1 cellular context compared by ENCODE assay signal in the genomic region with DNA sequence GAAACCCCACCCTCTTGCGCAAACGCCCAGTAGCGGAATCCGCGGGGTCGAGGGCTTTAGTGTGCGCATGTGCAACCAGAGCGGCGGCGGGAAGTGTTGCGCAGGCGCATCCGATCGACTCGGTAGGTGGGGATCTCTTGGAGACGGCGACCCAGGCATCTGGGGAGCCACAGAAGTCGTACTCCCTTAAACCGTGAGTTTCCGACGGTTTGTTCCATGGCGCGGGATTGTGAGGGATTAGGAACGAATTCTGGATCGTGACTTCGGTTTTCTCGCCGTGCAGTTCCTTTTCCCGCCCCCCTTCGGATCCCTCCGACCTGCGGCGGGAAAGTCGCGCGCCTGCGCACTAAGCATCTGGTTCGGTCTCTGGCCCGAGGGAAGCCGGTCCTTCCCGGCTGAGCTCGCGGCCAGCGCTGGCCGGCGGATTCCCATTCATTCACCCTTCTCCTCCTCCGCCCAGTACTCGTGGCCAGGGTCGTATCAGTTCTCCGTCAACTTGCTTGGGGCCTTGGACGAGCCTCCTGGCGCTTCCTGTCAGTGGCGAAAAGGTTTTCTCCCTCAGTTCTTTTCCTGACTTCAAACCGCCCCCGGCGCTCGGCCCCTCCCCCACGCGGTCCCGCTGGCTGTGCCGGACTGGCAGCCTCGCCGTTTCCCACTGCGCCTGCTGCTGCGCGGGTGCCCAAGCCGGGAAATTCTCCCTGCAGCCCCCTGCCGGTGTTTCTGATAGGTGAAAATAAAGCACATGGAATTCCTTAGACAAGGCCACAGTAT.
A peak's percentile ranks its signal among the peaks of the same experiment; 100 is the strongest.
TF ChIP-seq lines count a peak whose summit lies in the region.

A gene (plus strand): TSS at position 96 of the 771 bp plus-strand sequence. CDS start 866 bp downstream, outside the sequence.

TF ChIP-seq in K562, 482 proteins besides CTCF, POLR2A, EP300 and RAD21 (continued from another document and continues in another):
- no peak for TF ChIP-seq ADNP (tag; IDR thresholded peaks at IDR 0.05)
- no peak for TF ChIP-seq ARNT (IDR thresholded peaks at IDR 0.05)
- TF ChIP-seq ZNF584 (CRISPR knock-in tag; IDR thresholded peaks at IDR 0.05; ENCODE audit: low read depth): no peak
- no peak for TF ChIP-seq PYGO2 (tag; IDR thresholded peaks at IDR 0.05)
- TF ChIP-seq ZNF561 (CRISPR knock-in tag; conservative IDR thresholded peaks at IDR 0.05): no peak
- peak; percentile 79 for TF ChIP-seq KDM5B (IDR thresholded peaks at IDR 0.05; ENCODE audit: insufficient replicate concordance, low read depth, low read length)
- TF ChIP-seq MTF1 (CRISPR knock-in tag; IDR thresholded peaks at IDR 0.05; ENCODE audit: borderline replicate concordance): no peak
- TF ChIP-seq, protein P1, sequence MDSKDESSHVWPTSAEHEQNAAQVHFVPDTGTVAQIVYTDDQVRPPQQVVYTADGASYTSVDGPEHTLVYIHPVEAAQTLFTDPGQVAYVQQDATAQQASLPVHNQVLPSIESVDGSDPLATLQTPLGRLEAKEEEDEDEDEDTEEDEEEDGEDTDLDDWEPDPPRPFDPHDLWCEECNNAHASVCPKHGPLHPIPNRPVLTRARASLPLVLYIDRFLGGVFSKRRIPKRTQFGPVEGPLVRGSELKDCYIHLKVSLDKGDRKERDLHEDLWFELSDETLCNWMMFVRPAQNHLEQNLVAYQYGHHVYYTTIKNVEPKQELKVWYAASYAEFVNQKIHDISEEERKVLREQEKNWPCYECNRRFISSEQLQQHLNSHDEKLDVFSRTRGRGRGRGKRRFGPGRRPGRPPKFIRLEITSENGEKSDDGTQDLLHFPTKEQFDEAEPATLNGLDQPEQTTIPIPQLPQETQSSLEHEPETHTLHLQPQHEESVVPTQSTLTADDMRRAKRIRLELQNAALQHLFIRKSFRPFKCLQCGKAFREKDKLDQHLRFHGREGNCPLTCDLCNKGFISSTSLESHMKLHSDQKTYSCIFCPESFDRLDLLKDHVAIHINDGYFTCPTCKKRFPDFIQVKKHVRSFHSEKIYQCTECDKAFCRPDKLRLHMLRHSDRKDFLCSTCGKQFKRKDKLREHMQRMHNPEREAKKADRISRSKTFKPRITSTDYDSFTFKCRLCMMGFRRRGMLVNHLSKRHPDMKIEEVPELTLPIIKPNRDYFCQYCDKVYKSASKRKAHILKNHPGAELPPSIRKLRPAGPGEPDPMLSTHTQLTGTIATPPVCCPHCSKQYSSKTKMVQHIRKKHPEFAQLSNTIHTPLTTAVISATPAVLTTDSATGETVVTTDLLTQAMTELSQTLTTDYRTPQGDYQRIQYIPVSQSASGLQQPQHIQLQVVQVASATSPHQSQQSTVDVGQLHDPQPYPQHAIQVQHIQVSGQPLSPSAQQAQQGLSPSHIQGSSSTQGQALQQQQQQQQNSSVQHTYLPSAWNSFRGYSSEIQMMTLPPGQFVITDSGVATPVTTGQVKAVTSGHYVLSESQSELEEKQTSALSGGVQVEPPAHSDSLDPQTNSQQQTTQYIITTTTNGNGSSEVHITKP (IDR thresholded peaks at IDR 0.05; ENCODE audit: partially characterized antibody): peak; percentile 96
- no peak for TF ChIP-seq LARP7 (IDR thresholded peaks at IDR 0.05)
- no peak for TF ChIP-seq CBX8 (IDR thresholded peaks at IDR 0.05; ENCODE audit: borderline replicate concordance, extremely low read depth, low read depth, low read length, poor library complexity, severe bottlenecking)
- TF ChIP-seq NR2F6 (CRISPR knock-in tag; IDR thresholded peaks at IDR 0.05): no peak
- TF ChIP-seq NBN (IDR thresholded peaks at IDR 0.05; ENCODE audit: low read depth): peak; percentile 89
- TF ChIP-seq COPS2 (conservative IDR thresholded peaks at IDR 0.05): no peak
- peak; percentile 46; the same call in 1 of the 2 replicates for TF ChIP-seq SP1 (CRISPR knock-in tag; IDR thresholded peaks at IDR 0.05)
- no peak for TF ChIP-seq RBM39 (optimal IDR thresholded peaks at IDR 0.05; ENCODE audit: low read depth, low read length)
- TF ChIP-seq U2AF2 (optimal IDR thresholded peaks at IDR 0.05; ENCODE audit: low read depth, low read length): no peak
- TF ChIP-seq, protein P2, sequence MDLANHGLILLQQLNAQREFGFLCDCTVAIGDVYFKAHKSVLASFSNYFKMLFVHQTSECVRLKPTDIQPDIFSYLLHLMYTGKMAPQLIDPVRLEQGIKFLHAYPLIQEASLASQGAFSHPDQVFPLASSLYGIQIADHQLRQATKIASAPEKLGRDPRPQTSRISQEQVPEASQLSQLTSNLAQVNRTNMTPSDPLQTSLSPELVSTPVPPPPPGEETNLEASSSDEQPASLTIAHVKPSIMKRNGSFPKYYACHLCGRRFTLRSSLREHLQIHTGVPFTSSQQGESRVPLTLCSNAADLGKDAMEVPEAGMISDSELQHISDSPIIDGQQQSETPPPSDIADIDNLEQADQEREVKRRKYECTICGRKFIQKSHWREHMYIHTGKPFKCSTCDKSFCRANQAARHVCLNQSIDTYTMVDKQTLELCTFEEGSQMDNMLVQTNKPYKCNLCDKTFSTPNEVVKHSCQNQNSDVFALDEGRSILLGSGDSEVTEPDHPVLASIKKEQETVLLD (IDR thresholded peaks at IDR 0.05): peak; percentile 99
- peak; percentile 79 for TF ChIP-seq PCBP1 (IDR thresholded peaks at IDR 0.05; ENCODE audit: low read depth, low read length, poor library complexity, severe bottlenecking)
- no peak for TF ChIP-seq ZFPM2 (CRISPR knock-in tag; IDR thresholded peaks at IDR 0.05)
- TF ChIP-seq PHF8 (IDR thresholded peaks at IDR 0.05; ENCODE audit: borderline replicate concordance, low read length): peak; percentile 84
- TF ChIP-seq, protein P3, sequence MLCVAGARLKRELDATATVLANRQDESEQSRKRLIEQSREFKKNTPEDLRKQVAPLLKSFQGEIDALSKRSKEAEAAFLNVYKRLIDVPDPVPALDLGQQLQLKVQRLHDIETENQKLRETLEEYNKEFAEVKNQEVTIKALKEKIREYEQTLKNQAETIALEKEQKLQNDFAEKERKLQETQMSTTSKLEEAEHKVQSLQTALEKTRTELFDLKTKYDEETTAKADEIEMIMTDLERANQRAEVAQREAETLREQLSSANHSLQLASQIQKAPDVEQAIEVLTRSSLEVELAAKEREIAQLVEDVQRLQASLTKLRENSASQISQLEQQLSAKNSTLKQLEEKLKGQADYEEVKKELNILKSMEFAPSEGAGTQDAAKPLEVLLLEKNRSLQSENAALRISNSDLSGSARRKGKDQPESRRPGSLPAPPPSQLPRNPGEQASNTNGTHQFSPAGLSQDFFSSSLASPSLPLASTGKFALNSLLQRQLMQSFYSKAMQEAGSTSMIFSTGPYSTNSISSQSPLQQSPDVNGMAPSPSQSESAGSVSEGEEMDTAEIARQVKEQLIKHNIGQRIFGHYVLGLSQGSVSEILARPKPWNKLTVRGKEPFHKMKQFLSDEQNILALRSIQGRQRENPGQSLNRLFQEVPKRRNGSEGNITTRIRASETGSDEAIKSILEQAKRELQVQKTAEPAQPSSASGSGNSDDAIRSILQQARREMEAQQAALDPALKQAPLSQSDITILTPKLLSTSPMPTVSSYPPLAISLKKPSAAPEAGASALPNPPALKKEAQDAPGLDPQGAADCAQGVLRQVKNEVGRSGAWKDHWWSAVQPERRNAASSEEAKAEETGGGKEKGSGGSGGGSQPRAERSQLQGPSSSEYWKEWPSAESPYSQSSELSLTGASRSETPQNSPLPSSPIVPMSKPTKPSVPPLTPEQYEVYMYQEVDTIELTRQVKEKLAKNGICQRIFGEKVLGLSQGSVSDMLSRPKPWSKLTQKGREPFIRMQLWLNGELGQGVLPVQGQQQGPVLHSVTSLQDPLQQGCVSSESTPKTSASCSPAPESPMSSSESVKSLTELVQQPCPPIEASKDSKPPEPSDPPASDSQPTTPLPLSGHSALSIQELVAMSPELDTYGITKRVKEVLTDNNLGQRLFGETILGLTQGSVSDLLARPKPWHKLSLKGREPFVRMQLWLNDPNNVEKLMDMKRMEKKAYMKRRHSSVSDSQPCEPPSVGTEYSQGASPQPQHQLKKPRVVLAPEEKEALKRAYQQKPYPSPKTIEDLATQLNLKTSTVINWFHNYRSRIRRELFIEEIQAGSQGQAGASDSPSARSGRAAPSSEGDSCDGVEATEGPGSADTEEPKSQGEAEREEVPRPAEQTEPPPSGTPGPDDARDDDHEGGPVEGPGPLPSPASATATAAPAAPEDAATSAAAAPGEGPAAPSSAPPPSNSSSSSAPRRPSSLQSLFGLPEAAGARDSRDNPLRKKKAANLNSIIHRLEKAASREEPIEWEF (CRISPR knock-in tag; IDR thresholded peaks at IDR 0.05): no peak
- TF ChIP-seq PPARD (CRISPR knock-in tag; IDR thresholded peaks at IDR 0.05): no peak
- peak; percentile 92 for TF ChIP-seq POLR2G (IDR thresholded peaks at IDR 0.05; ENCODE audit: low read depth, low read length)
- no peak for TF ChIP-seq MAFF (IDR thresholded peaks at IDR 0.05; ENCODE audit: low read length)
- TF ChIP-seq XRCC5 (IDR thresholded peaks at IDR 0.05; ENCODE audit: low read depth, low read length): 0 out of 2 replicates have a peak, but pooled peaks have one; percentile 40
- no peak for TF ChIP-seq PRMT5 (CRISPR knock-in tag; IDR thresholded peaks at IDR 0.05)
- no peak for TF ChIP-seq SNIP1 (IDR thresholded peaks at IDR 0.05; ENCODE audit: low read depth)
- peak; percentile 66 for TF ChIP-seq FIP1L1 (IDR thresholded peaks at IDR 0.05; ENCODE audit: low read depth, low read length, poor library complexity, severe bottlenecking)
- TF ChIP-seq, protein P4, sequence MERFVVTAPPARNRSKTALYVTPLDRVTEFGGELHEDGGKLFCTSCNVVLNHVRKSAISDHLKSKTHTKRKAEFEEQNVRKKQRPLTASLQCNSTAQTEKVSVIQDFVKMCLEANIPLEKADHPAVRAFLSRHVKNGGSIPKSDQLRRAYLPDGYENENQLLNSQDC (CRISPR knock-in tag; IDR thresholded peaks at IDR 0.05): no peak
- no peak for TF ChIP-seq DNMT1 (IDR thresholded peaks at IDR 0.05)
- no peak for TF ChIP-seq SMARCA5 (IDR thresholded peaks at IDR 0.05)
- no peak for TF ChIP-seq BACH1 (tag; IDR thresholded peaks at IDR 0.05)
- TF ChIP-seq HNRNPL (IDR thresholded peaks at IDR 0.05; ENCODE audit: low read depth, low read length): peak; percentile 85
- TF ChIP-seq, protein P5, sequence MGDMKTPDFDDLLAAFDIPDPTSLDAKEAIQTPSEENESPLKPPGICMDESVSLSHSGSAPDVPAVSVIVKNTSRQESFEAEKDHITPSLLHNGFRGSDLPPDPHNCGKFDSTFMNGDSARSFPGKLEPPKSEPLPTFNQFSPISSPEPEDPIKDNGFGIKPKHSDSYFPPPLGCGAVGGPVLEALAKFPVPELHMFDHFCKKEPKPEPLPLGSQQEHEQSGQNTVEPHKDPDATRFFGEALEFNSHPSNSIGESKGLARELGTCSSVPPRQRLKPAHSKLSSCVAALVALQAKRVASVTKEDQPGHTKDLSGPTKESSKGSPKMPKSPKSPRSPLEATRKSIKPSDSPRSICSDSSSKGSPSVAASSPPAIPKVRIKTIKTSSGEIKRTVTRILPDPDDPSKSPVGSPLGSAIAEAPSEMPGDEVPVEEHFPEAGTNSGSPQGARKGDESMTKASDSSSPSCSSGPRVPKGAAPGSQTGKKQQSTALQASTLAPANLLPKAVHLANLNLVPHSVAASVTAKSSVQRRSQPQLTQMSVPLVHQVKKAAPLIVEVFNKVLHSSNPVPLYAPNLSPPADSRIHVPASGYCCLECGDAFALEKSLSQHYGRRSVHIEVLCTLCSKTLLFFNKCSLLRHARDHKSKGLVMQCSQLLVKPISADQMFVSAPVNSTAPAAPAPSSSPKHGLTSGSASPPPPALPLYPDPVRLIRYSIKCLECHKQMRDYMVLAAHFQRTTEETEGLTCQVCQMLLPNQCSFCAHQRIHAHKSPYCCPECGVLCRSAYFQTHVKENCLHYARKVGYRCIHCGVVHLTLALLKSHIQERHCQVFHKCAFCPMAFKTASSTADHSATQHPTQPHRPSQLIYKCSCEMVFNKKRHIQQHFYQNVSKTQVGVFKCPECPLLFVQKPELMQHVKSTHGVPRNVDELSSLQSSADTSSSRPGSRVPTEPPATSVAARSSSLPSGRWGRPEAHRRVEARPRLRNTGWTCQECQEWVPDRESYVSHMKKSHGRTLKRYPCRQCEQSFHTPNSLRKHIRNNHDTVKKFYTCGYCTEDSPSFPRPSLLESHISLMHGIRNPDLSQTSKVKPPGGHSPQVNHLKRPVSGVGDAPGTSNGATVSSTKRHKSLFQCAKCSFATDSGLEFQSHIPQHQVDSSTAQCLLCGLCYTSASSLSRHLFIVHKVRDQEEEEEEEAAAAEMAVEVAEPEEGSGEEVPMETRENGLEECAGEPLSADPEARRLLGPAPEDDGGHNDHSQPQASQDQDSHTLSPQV (IDR thresholded peaks at IDR 0.05): peak; percentile 64; the same call in 1 of the 2 replicates
- peak; percentile 68 for TF ChIP-seq RFX1 (IDR thresholded peaks at IDR 0.05)
- no peak for TF ChIP-seq RBM15 (IDR thresholded peaks at IDR 0.05; ENCODE audit: insufficient read depth, low read length)
- TF ChIP-seq, protein P6, sequence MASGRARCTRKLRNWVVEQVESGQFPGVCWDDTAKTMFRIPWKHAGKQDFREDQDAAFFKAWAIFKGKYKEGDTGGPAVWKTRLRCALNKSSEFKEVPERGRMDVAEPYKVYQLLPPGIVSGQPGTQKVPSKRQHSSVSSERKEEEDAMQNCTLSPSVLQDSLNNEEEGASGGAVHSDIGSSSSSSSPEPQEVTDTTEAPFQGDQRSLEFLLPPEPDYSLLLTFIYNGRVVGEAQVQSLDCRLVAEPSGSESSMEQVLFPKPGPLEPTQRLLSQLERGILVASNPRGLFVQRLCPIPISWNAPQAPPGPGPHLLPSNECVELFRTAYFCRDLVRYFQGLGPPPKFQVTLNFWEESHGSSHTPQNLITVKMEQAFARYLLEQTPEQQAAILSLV (tag; IDR thresholded peaks at IDR 0.05): peak; percentile 60; the same call in 1 of the 2 replicates
- TF ChIP-seq, protein P7, sequence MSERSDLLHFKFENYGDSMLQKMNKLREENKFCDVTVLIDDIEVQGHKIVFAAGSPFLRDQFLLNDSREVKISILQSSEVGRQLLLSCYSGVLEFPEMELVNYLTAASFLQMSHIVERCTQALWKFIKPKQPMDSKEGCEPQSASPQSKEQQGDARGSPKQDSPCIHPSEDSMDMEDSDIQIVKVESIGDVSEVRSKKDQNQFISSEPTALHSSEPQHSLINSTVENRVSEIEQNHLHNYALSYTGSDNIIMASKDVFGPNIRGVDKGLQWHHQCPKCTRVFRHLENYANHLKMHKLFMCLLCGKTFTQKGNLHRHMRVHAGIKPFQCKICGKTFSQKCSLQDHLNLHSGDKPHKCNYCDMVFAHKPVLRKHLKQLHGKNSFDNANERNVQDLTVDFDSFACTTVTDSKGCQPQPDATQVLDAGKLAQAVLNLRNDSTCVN (CRISPR knock-in tag; IDR thresholded peaks at IDR 0.05): no peak
- TF ChIP-seq, protein P8, sequence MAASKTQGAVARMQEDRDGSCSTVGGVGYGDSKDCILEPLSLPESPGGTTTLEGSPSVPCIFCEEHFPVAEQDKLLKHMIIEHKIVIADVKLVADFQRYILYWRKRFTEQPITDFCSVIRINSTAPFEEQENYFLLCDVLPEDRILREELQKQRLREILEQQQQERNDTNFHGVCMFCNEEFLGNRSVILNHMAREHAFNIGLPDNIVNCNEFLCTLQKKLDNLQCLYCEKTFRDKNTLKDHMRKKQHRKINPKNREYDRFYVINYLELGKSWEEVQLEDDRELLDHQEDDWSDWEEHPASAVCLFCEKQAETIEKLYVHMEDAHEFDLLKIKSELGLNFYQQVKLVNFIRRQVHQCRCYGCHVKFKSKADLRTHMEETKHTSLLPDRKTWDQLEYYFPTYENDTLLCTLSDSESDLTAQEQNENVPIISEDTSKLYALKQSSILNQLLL (CRISPR knock-in tag; IDR thresholded peaks at IDR 0.05; ENCODE audit: borderline replicate concordance): no peak
